In the genomic region with DNA sequence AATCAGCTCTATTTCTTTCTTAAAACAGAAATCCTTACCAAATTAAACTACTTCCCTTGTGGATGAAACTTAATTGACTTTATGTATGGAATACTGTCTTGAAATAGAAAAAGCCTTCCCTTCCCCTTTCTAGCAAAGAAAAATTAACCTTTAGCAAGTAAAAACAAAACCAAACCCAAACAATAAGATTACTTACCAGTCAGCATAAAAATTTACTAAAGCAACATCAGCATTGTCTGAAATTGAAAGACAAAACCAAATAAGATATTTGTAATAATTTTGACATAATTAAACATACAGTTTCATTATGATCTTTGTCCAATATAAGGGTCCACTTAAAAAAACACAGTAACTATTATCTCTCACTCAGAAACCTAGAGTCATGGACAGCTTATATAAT, we compare ENCODE assay signal across 23 cellular contexts.
"Had no signal": no experiment of that assay in that cellular context is flagged by ENCODE, and none has a peak within 500 bp of the region (broad histone marks: within the 10 kb centered on the region; RNA-seq: fewer than 3 reads in every experiment).

No MANE protein-coding gene starts in this region.

- H3K27me3 ChIP-seq: neutrophil, ovary, spleen, stomach, suprapubic skin, tibial nerve had no signal

- H3K36me3 ChIP-seq: ovary, prostate gland had no signal

- H3K4me1 ChIP-seq: prostate gland, suprapubic skin had no signal

- ATAC-seq: activated naive CD8-positive, alpha-beta T cell treated with anti-CD3 and anti-CD28 coated beads, Interleukin-2, amount 50 U/mL, for 24 hours; activated T-cell treated with anti-CD3 and anti-CD28 coated beads, Interleukin-2, amount 50 U/mL, for 4 hours; left ventricle myocardium superior; natural killer cell treated with Interleukin-12 subunit alpha and Interleukin-12 subunit beta and Interleukin-15 and Interleukin-18, amount 100 ng/mL, for 72 hours; WTC11 had no signal

- H3K36me3 Mint-ChIP-seq: WTC11 had no signal

- H3K27me3 Mint-ChIP-seq: activated naive CD8-positive, alpha-beta T cell treated with anti-CD3 and anti-CD28 coated beads, Interleukin-2, amount 50 U/mL, for 24 hours; dendritic cell treated with granulocyte-macrophage colony-stimulating factor and Interleukin-4, amounts not matched to agents 40 ng/mL and 50 ng/mL, for 4 days; natural killer cell treated with Interleukin-12 subunit alpha and Interleukin-12 subunit beta and Interleukin-15 and Interleukin-18, amount 100 ng/mL, for 72 hours had no signal

- DNase-seq: activated effector memory CD4-positive, alpha-beta T cell treated with Interleukin-2 at 50 U/mL for 16 hours; activated naive CD4-positive, alpha-beta T cell treated with anti-CD3 and anti-CD28 coated beads for 36 hours; activated naive CD8-positive, alpha-beta T cell treated with anti-CD3 and anti-CD28 coated beads, Interleukin-2, amount 50 U/mL, for 24 hours; activated T-cell treated with anti-CD3 and anti-CD28 coated beads, Interleukin-2, amount 50 U/mL, for 4 hours; effector CD4-positive, alpha-beta T cell; erythroblast; foreskin fibroblast; left ventricle myocardium superior; mammary epithelial cell; midbrain; ovary; spleen; stimulated activated CD4-positive, alpha-beta T cell treated with anti-CD3 and anti-CD28 coated beads, Interleukin-4, amount 100 ng/mL, for 24 hours; stomach; T-helper 1 cell; T-helper 9 cell had no signal

- H3K4me3 ChIP-seq: ovary, prostate gland, spleen, stomach, suprapubic skin, tibial nerve had no signal

- H3K27ac Mint-ChIP-seq: activated naive CD4-positive, alpha-beta T cell treated with anti-CD3 and anti-CD28 coated beads for 36 hours; activated naive CD8-positive, alpha-beta T cell treated with anti-CD3 and anti-CD28 coated beads, Interleukin-2, amount 50 U/mL, for 24 hours; WTC11 had no signal

- H3K4me3 Mint-ChIP-seq: activated naive CD4-positive, alpha-beta T cell treated with anti-CD3 and anti-CD28 coated beads for 36 hours; activated naive CD8-positive, alpha-beta T cell treated with anti-CD3 and anti-CD28 coated beads, Interleukin-2, amount 50 U/mL, for 24 hours; activated T-cell treated with anti-CD3 and anti-CD28 coated beads, Interleukin-2, amount 50 U/mL, for 4 hours; dendritic cell treated with granulocyte-macrophage colony-stimulating factor and Interleukin-4, amounts not matched to agents 40 ng/mL and 50 ng/mL, for 4 days; natural killer cell treated with Interleukin-12 subunit alpha and Interleukin-12 subunit beta and Interleukin-15 and Interleukin-18, amount 100 ng/mL, for 72 hours; WTC11 had no signal

- H3K27ac ChIP-seq: neutrophil, ovary, prostate gland, stomach, suprapubic skin, tibial nerve had no signal

- H3K9me3 ChIP-seq: neutrophil, ovary, prostate gland, spleen, stomach, suprapubic skin, tibial nerve had no signal

- H3K9me3 Mint-ChIP-seq: activated naive CD4-positive, alpha-beta T cell treated with anti-CD3 and anti-CD28 coated beads for 36 hours; activated naive CD8-positive, alpha-beta T cell treated with anti-CD3 and anti-CD28 coated beads, Interleukin-2, amount 50 U/mL, for 24 hours; activated T-cell treated with anti-CD3 and anti-CD28 coated beads, Interleukin-2, amount 50 U/mL, for 4 hours; dendritic cell treated with granulocyte-macrophage colony-stimulating factor and Interleukin-4, amounts not matched to agents 40 ng/mL and 50 ng/mL, for 4 days; natural killer cell treated with Interleukin-12 subunit alpha and Interleukin-12 subunit beta and Interleukin-15 and Interleukin-18, amount 100 ng/mL, for 72 hours; WTC11 had no signal
